ENCODE assay signal across 11 cellular contexts in the genomic region with DNA sequence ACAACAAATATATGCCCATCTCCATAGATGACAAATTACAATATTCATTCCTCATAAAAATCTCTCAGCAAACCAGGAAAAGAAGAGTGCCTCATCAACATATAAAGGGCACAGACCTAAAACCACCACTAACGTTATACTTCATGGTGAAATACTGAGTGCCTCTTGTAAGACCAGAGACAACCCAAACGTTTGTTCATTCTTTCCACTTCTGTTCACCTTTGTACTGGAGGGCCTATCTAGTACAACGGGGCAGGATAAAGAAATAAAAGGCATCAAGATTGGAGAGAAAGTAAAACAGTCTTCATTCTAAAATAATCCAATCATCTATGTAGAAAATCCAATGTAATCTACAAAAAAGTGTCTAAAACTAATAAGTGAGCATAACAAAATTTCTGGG.
DNase-seq lines count a peak whose midpoint lies in the region; ATAC-seq and TF ChIP-seq lines count a peak whose summit lies in the region.
"Had no signal": no experiment of that assay in that cellular context is flagged by ENCODE, and none has a peak within 500 bp of the region (broad histone marks: within the 10 kb centered on the region; RNA-seq: fewer than 3 reads in every experiment).

No MANE protein-coding gene starts in this region.

- peaks cover 7% of the 10 kb centered on the region for H3K9me3 Mint-ChIP-seq in activated naive CD4-positive, alpha-beta T cell treated with anti-CD3 and anti-CD28 coated beads, Interleukin-2, amount 50 U/mL, for 24 hours
- H3K9me3 Mint-ChIP-seq in stimulated activated naive CD8-positive, alpha-beta T cell treated with anti-CD3 and anti-CD28 coated beads, Interleukin-15, amount 100 ng/mL, for 72 hours, result peaks cover 8 to 13% of the 10 kb centered on the region in 2 donors

- H3K4me3 ChIP-seq in OCI-LY7 (ENCODE audit: low read depth, low read length, poor library complexity, severe bottlenecking) (peak overlapping the region; percentile 7), testis (no peak overlapping the region)
- H3K4me3 ChIP-seq: heart right ventricle had no signal

- no peaks in the 10 kb centered on the region for H3K27me3 Mint-ChIP-seq in activated naive CD4-positive, alpha-beta T cell treated with anti-CD3 and anti-CD28 coated beads, Interleukin-2, amount 50 U/mL, for 24 hours
- H3K27me3 Mint-ChIP-seq in stimulated activated naive CD8-positive, alpha-beta T cell treated with anti-CD3 and anti-CD28 coated beads, Interleukin-15, amount 100 ng/mL, for 72 hours, result no peaks in the 10 kb centered on the region

- peaks cover 22% of the 10 kb centered on the region for H3K4me1 ChIP-seq in OCI-LY7 (ENCODE audit: insufficient read depth, low read length, poor library complexity, severe bottlenecking)
- peaks cover 27% of the 10 kb centered on the region for H3K4me1 ChIP-seq in testis

- POLR2A ChIA-PET in OCI-LY7 (lab: Charles Lee), result no interaction called here

- H3K36me3 Mint-ChIP-seq in activated naive CD4-positive, alpha-beta T cell treated with anti-CD3 and anti-CD28 coated beads, Interleukin-2, amount 50 U/mL, for 24 hours, result peaks cover 45% of the 10 kb centered on the region

- H3K36me3 ChIP-seq in OCI-LY7 (ENCODE audit: insufficient read depth, low read length) (peaks cover 94% of the 10 kb centered on the region), testis (ENCODE audit: low read depth, missing control alignments) (no peaks in the 10 kb centered on the region)

- H3K4me1 Mint-ChIP-seq in activated naive CD4-positive, alpha-beta T cell treated with anti-CD3 and anti-CD28 coated beads, Interleukin-2, amount 50 U/mL, for 24 hours, result peaks cover 68% of the 10 kb centered on the region
- peaks cover 53% of the 10 kb centered on the region for H3K4me1 Mint-ChIP-seq in stimulated activated naive CD8-positive, alpha-beta T cell treated with anti-CD3 and anti-CD28 coated beads, Interleukin-15, amount 100 ng/mL, for 72 hours

- no TSS peak for BruUV-seq in OCI-LY7 (replicated peaks; lab: Mats Ljungman, UMichigan)

- H3K27ac Mint-ChIP-seq in activated naive CD4-positive, alpha-beta T cell treated with anti-CD3 and anti-CD28 coated beads, Interleukin-2, amount 50 U/mL, for 24 hours, result peak overlapping the region; percentile 11
- peak overlapping the region; percentile 43 to 84 for H3K27ac Mint-ChIP-seq in stimulated activated naive CD8-positive, alpha-beta T cell treated with anti-CD3 and anti-CD28 coated beads, Interleukin-15, amount 100 ng/mL, for 72 hours
- H3K27ac Mint-ChIP-seq: endodermal cell had no signal

- no peak overlapping the region for H2AFZ ChIP-seq in OCI-LY7 (ENCODE audit: low read length)

- H3K4me3 Mint-ChIP-seq in activated naive CD4-positive, alpha-beta T cell treated with anti-CD3 and anti-CD28 coated beads, Interleukin-2, amount 50 U/mL, for 24 hours, result no peak overlapping the region
- H3K4me3 Mint-ChIP-seq in stimulated activated naive CD8-positive, alpha-beta T cell treated with anti-CD3 and anti-CD28 coated beads, Interleukin-15, amount 100 ng/mL, for 72 hours, result no peak overlapping the region
- H3K4me3 Mint-ChIP-seq: endodermal cell had no signal

- H3K9me3 ChIP-seq in OCI-LY7 (ENCODE audit: low read length) (peaks cover 17% of the 10 kb centered on the region), testis (no peaks in the 10 kb centered on the region)

- H3K27ac ChIP-seq in OCI-LY7 (ENCODE audit: low read depth, low read length, poor library complexity, severe bottlenecking) (peak overlapping the region; percentile 32), testis (no peak overlapping the region)
- H3K27ac ChIP-seq: heart right ventricle had no signal

- H4K20me1 ChIP-seq in OCI-LY7 (ENCODE audit: insufficient read depth, low read length), result peaks cover 16% of the 10 kb centered on the region; the same call in 1 of the 2 replicates

- no peaks in the 10 kb centered on the region for H3K27me3 ChIP-seq in testis
- H3K27me3 ChIP-seq: heart right ventricle had no signal

- no peaks in the 10 kb centered on the region for H3K9me2 ChIP-seq in OCI-LY7 (ENCODE audit: insufficient read depth, low read length)

- 74 to 77% methylated on average over 3 of the region's 3 CpGs for WGBS in testis, 2 donors

- H3K4me2 ChIP-seq in OCI-LY7 (ENCODE audit: low read length), result peak overlapping the region; percentile 53

- DNase-seq in activated naive CD4-positive, alpha-beta T cell (lab: John Stamatoyannopoulos, UW), result no peak
- DNase-seq in OCI-LY7 (ENCODE audit: low spot score) (no peak), omental fat pad (ENCODE audit: low spot score) (no peak), testis (no peak), NCI-H2081 (lab: John Stamatoyannopoulos, UW) (no peak)
- no peak for DNase-seq in stimulated activated naive CD8-positive, alpha-beta T cell treated with anti-CD3 and anti-CD28 coated beads, Interleukin-15, amount 100 ng/mL, for 72 hours
- DNase-seq: endodermal cell, heart right ventricle had no signal

- no peak for TF ChIP-seq POLR2A in testis (IDR thresholded peaks at IDR 0.05)

- TF ChIP-seq CTCF in OCI-LY7 (conservative IDR thresholded peaks at IDR 0.05; ENCODE audit: low read length) (no peak), omental fat pad (IDR thresholded peaks at IDR 0.05) (no peak), testis (IDR thresholded peaks at IDR 0.05) (no peak)

- ATAC-seq in HG02852 (IDR thresholded peaks at IDR 0.05; ENCODE audit: unreplicated experiment) (peak; percentile 33), omental fat pad (ENCODE audit: low FRiP score) (no peak)
- no peak for ATAC-seq in stimulated activated naive CD8-positive, alpha-beta T cell treated with anti-CD3 and anti-CD28 coated beads, Interleukin-15, amount 100 ng/mL, for 72 hours
- ATAC-seq: heart right ventricle, Panc1 had no signal

- CTCF ChIA-PET in OCI-LY7 (lab: Charles Lee; ENCODE audit: unreplicated experiment), result no interaction called here

- peaks cover 51% of the 10 kb centered on the region for H3K79me2 ChIP-seq in OCI-LY7 (ENCODE audit: insufficient read depth, low read depth, low read length)

- intact Hi-C loops in OCI-LY7 (cut with micrococcal nuclease; ENCODE audit: unreplicated experiment), result no loop called here
- intact Hi-C loops in testis (cut with DNase I; ENCODE audit: low total_unique reads), result no loop called here
